In genomic region chr5:172858511-172858989, GRCh38 we compare ENCODE assay signal across 11 cellular contexts. TPM values are rescaled to one million over a fixed set of nuclear protein-coding genes. Genes with fewer than 3 reads are reported as not detected.
DNase-seq lines count a peak whose midpoint lies in the region; ATAC-seq, FAIRE-seq and TF ChIP-seq lines count a peak whose summit lies in the region.
"Had no signal": no experiment of that assay in that cellular context is flagged by ENCODE, and none has a peak within 500 bp of the region (broad histone marks: within the 10 kb centered on the region; RNA-seq: fewer than 3 reads in every experiment).

No MANE protein-coding gene starts in this region.

- ATAC-seq in WTC11 (no peak), left lobe of liver (peak; percentile 51), HG03175 (IDR thresholded peaks at IDR 0.05; ENCODE audit: unreplicated experiment) (no peak), HG02610 (IDR thresholded peaks at IDR 0.05; ENCODE audit: unreplicated experiment) (no peak)

- H3K4me3 ChIP-seq in skin epidermis, result no peak overlapping the region

- no peak overlapping the region for H3K27ac Mint-ChIP-seq in WTC11

- CTCF ChIA-PET in WTC11 (lab: Charles Lee), result interaction anchor here (0.5 to 0.7 kb wide), 2 partner anchors 56 to 80 kb away, joined by 3 read pairs; no protein-coding TSS in a partner anchor

- TF ChIP-seq POLR2A in H54 (IDR thresholded peaks at IDR 0.05; ENCODE audit: low read depth, low read length), result no peak

- peaks cover 18% of the 10 kb centered on the region; the same call in 1 of the 2 replicates for H3K4me1 Mint-ChIP-seq in WTC11

- H3K36me3 Mint-ChIP-seq in WTC11, result no peaks in the 10 kb centered on the region

- no peaks in the 10 kb centered on the region for H3K9me3 Mint-ChIP-seq in WTC11
- H3K9me3 Mint-ChIP-seq: H9 had no signal

- no peak overlapping the region for H3K4me3 Mint-ChIP-seq in WTC11
- H3K4me3 Mint-ChIP-seq: H9 had no signal

- no peaks in the 10 kb centered on the region for H3K27me3 Mint-ChIP-seq in WTC11 (ENCODE audit: low read depth)

- no peak for FAIRE-seq in H54 (lab: Jason Lieb, UNC)

- intact Hi-C loops in head of caudate nucleus (cut with DNase I), result no loop called here

- POLR2A ChIA-PET in WTC11 (lab: Charles Lee), result no interaction called here

- peak overlapping the region in 13 of 21 experiments; percentile 22 to 88 (median 78) for H3K27ac ChIP-seq in skin epidermis

- DNase-seq in H54 (ENCODE audit: insufficient read length, low spot score), result peak; percentile 66
- no peak for DNase-seq in WTC11 (ENCODE audit: low spot score)
- peak; percentile 94 for DNase-seq in left lobe of liver (ENCODE audit: low spot score)
- DNase-seq in activated effector memory CD4-positive, alpha-beta T cell treated with anti-CD3 and anti-CD28 coated beads, Interleukin-2, amount 50 U/mL, for 16 hours, result no peak
- no peak for DNase-seq in head of caudate nucleus
- DNase-seq: H9, NCI-H1436, occipital lobe had no signal

- TF ChIP-seq CTCF in WTC11 (IDR thresholded peaks at IDR 0.05), result no peak

TF ChIP-seq in WTC11, 78 proteins besides CTCF, POLR2A, EP300 and RAD21:
- TF ChIP-seq GABPB1 (CRISPR knock-in tag; IDR thresholded peaks at IDR 0.05), result peak; percentile 77
- no peak for TF ChIP-seq SP1 (CRISPR knock-in tag; conservative IDR thresholded peaks at IDR 0.05)

RNA-seq across cellular contexts. Expression of gene ERGIC1, which starts 24.5 kb away (rescaled TPM):
- 89.8 to 101 TPM (median 97.1 TPM) in 3 replicates for total RNA-seq in WTC11 (2021)
- total RNA-seq in left lobe of liver, result 158 TPM

Comparison
In these comparisons a context has a peak if more than half of its experiments do, and no peak if none do; other contexts are left out.
1. DNase-seq: peak in H54 (single experiment) and left lobe of liver (single experiment); none in WTC11 (single experiment), activated effector memory CD4-positive, alpha-beta T cell treated with anti-CD3 and anti-CD28 coated beads, Interleukin-2, amount 50 U/mL, for 16 hours (single experiment) and head of caudate nucleus (0 of 42).